In genomic region chr16:49826515-49826914, GRCh38 we compare ENCODE assay signal across 28 cellular contexts. TPM values are rescaled to one million over a fixed set of nuclear protein-coding genes. Genes with fewer than 3 reads are reported as not detected.
"Had no signal": no experiment of that assay in that cellular context is flagged by ENCODE, and none has a peak within 500 bp of the region (broad histone marks: within the 10 kb centered on the region; RNA-seq: fewer than 3 reads in every experiment).

No MANE protein-coding gene starts in this region.

- H3K36me3 ChIP-seq: left lung, stomach, WERI-Rb-1 had no signal

- H3K36me3 Mint-ChIP-seq: activated naive CD4-positive, alpha-beta T cell treated with anti-CD3 and anti-CD28 coated beads, Interleukin-2, amount 50 U/mL, for 72 hours; stimulated activated memory B cell treated with anti-CD40 and anti-IgM and Interleukin-4, amounts not matched to agents 10 μg/mL and 1 μg/mL and 100 μg/mL, for 72 hours; T-cell had no signal

- H3K9me3 ChIP-seq: left lung, mucosa of descending colon, stomach, testis had no signal

- ATAC-seq: activated naive CD4-positive, alpha-beta T cell treated with anti-CD3 and anti-CD28 coated beads, Interleukin-2, amount 50 U/mL, for 72 hours; activated T-helper 17 cell treated with anti-CD3 and anti-CD28 coated beads, Interleukin-2, amount 50 U/mL, for 72 hours; left lung; mucosa of descending colon; sciatic nerve; SK-N-SH treated with all-trans-retinoic acid at 6 μM for 48 hours; stimulated activated memory B cell treated with anti-CD40 and anti-IgM and Interleukin-4, amounts not matched to agents 10 μg/mL and 1 μg/mL and 100 μg/mL, for 72 hours; T-cell had no signal

- H3K27ac ChIP-seq: testis, WERI-Rb-1 had no signal

- H3K27ac Mint-ChIP-seq: activated T-helper 17 cell treated with anti-CD3 and anti-CD28 coated beads, Interleukin-2, amount 50 U/mL, for 72 hours; dendritic cell treated with granulocyte-macrophage colony-stimulating factor and Interleukin-4, amounts not matched to agents 40 ng/mL and 50 ng/mL, for 4 days; stimulated activated memory B cell treated with anti-CD40 and anti-IgM and Interleukin-4, amounts not matched to agents 10 μg/mL and 1 μg/mL and 100 μg/mL, for 72 hours; T-cell; T-helper 2 cell treated with Interferon-gamma antibody and Interleukin-4, amounts not matched to agents 5 μg/mL and 100 μg/mL, for 36 hours had no signal

- H3K27me3 Mint-ChIP-seq: type B pancreatic cell had no signal

- H3K9me3 Mint-ChIP-seq: activated naive CD4-positive, alpha-beta T cell treated with anti-CD3 and anti-CD28 coated beads, Interleukin-2, amount 50 U/mL, for 72 hours; activated T-helper 17 cell treated with anti-CD3 and anti-CD28 coated beads, Interleukin-2, amount 50 U/mL, for 72 hours; dendritic cell treated with granulocyte-macrophage colony-stimulating factor and Interleukin-4, amounts not matched to agents 40 ng/mL and 50 ng/mL, for 4 days; stimulated activated memory B cell treated with anti-CD40 and anti-IgM and Interleukin-4, amounts not matched to agents 10 μg/mL and 1 μg/mL and 100 μg/mL, for 72 hours; T-cell; T-helper 2 cell treated with Interferon-gamma antibody and Interleukin-4, amounts not matched to agents 5 μg/mL and 100 μg/mL, for 36 hours; type B pancreatic cell had no signal

- H3K9ac ChIP-seq: parathyroid adenoma had no signal

- H3K4me1 Mint-ChIP-seq: activated T-helper 17 cell treated with anti-CD3 and anti-CD28 coated beads, Interleukin-2, amount 50 U/mL, for 72 hours; stimulated activated memory B cell treated with anti-CD40 and anti-IgM and Interleukin-4, amounts not matched to agents 10 μg/mL and 1 μg/mL and 100 μg/mL, for 72 hours; T-cell had no signal

- H3K4me3 Mint-ChIP-seq: activated T-helper 17 cell treated with anti-CD3 and anti-CD28 coated beads, Interleukin-2, amount 50 U/mL, for 72 hours; brain; dendritic cell treated with granulocyte-macrophage colony-stimulating factor and Interleukin-4, amounts not matched to agents 40 ng/mL and 50 ng/mL, for 4 days; stimulated activated memory B cell treated with anti-CD40 and anti-IgM and Interleukin-4, amounts not matched to agents 10 μg/mL and 1 μg/mL and 100 μg/mL, for 72 hours; T-cell; T-helper 2 cell treated with Interferon-gamma antibody and Interleukin-4, amounts not matched to agents 5 μg/mL and 100 μg/mL, for 36 hours; type B pancreatic cell had no signal

- H3K4me1 ChIP-seq: parathyroid adenoma had no signal

- H3K27me3 ChIP-seq: left lung, stomach, testis had no signal

- H3K4me3 ChIP-seq: left lung, mucosa of descending colon, smooth muscle cell, stomach, testis had no signal

- DNase-seq: activated CD4-positive, alpha-beta T cell treated with anti-CD3 and anti-CD28 coated beads, Interleukin-2, amount 50 U/mL, for 1 hour; activated CD4-positive, CD25-positive, alpha-beta regulatory T cell treated with anti-CD3 and anti-CD28 coated beads, Interleukin-2, amount 50 U/mL, for 72 hours; activated T-cell treated with anti-CD3 and anti-CD28 coated beads, Interleukin-2, amount 50 U/mL, for 1 hour; aorta; caudate nucleus; effector memory CD4-positive, alpha-beta T cell; hippocampal formation; kidney glomerular epithelial cell; left lung; mesendoderm; mucosa of descending colon; nucleus accumbens; stimulated activated CD4-positive, alpha-beta T cell treated with anti-CD3 and anti-CD28 coated beads, Interleukin-15, amount 100 ng/mL, for 24 hours; stomach; T-cell; testis; WERI-Rb-1 had no signal

RNA-seq across cellular contexts. Expression of gene ZNF423, which starts 29.4 kb away (rescaled TPM):
- total RNA-seq: activated T-helper 17 cell treated with anti-CD3 and anti-CD28 coated beads, Interleukin-2, amount 50 U/mL, for 72 hours had no signal
